Comparison of ENCODE assay signal across 8 cellular contexts in genomic region chr4:83110222-83110945, GRCh38. TPM values are rescaled to one million over a fixed set of nuclear protein-coding genes. Genes with fewer than 3 reads are reported as not detected.
DNase-seq lines count a peak whose midpoint lies in the region; ATAC-seq and TF ChIP-seq lines count a peak whose summit lies in the region.

No MANE protein-coding gene starts in this region.

- H3K4me3 Mint-ChIP-seq in GM23338: peak overlapping the region; percentile 81

- H3K4me2 ChIP-seq in GM23338: peak overlapping the region; percentile 93

- H3K4me3 ChIP-seq in GM23338 (peak overlapping the region; percentile 75), neutrophil (ENCODE audit: low read depth in 1 of 2, low read length in 1 of 2) (peak overlapping the region; percentile 73 to 88), subcutaneous abdominal adipose tissue (ENCODE audit: low read depth in 1 of 5, low read length in 5 of 5) (peak overlapping the region; percentile 71 to 87 (median 74))

- POLR2A ChIA-PET in RWPE1 (lab: Yijun Ruan, JAX; ENCODE audit: low non-redundant PET): interaction anchor here (0.6 to 1.4 kb wide), 3 partner anchors 34 to 140 kb away, joined by 3 to 6 read pairs (median 4); partner anchors contain the start of gene COPS4

- H3K27me3 Mint-ChIP-seq in GM23338 (ENCODE audit: insufficient read depth, low read depth, poor library complexity): peaks cover 23% of the 10 kb centered on the region

- no peaks in the 10 kb centered on the region for H4K20me1 ChIP-seq in GM23338 (replicated peaks; ENCODE audit: insufficient read depth)

- H3K27ac ChIP-seq in GM23338 (ENCODE audit: low read depth): 0 out of 2 replicates have a peak overlapping the region, but pooled peaks have one; percentile 72
- peak overlapping the region; percentile 81 for H3K27ac ChIP-seq in RWPE1
- H3K27ac ChIP-seq in neutrophil: peak overlapping the region; percentile 91
- H3K27ac ChIP-seq in subcutaneous abdominal adipose tissue (ENCODE audit: low read depth, low read length): no peak overlapping the region

- H3K36me3 ChIP-seq in GM23338 (ENCODE audit: insufficient read depth) (no peaks in the 10 kb centered on the region), neutrophil (no peaks in the 10 kb centered on the region), subcutaneous abdominal adipose tissue (ENCODE audit: control insufficient read depth in 5 of 5, insufficient read depth in 5 of 5, low read length in 5 of 5) (no peaks in the 10 kb centered on the region)

- H3K27me3 ChIP-seq in GM23338 (ENCODE audit: insufficient read depth): peaks cover 13% of the 10 kb centered on the region
- no peaks in the 10 kb centered on the region for H3K27me3 ChIP-seq in neutrophil
- no peaks in the 10 kb centered on the region for H3K27me3 ChIP-seq in subcutaneous abdominal adipose tissue (ENCODE audit: control insufficient read depth in 5 of 5, insufficient read depth in 4 of 5, low read length in 5 of 5)

- peak overlapping the region; percentile 97 for H2AFZ ChIP-seq in GM23338

- no peaks in the 10 kb centered on the region for H3F3A ChIP-seq in GM23338 (replicated peaks; ENCODE audit: low read depth)

- H3K4me1 ChIP-seq in GM23338 (ENCODE audit: insufficient read depth) (peaks cover 20% of the 10 kb centered on the region), neutrophil (ENCODE audit: control insufficient read depth in 1 of 2, insufficient read depth in 1 of 2, low read depth in 1 of 2, low read length in 1 of 2) (peaks cover 69 to 71% of the 10 kb centered on the region in 2 experiments), subcutaneous abdominal adipose tissue (ENCODE audit: control insufficient read depth in 5 of 5, insufficient read depth in 5 of 5, low read length in 5 of 5) (peaks cover 0 to 15% (median 6%) of the 10 kb centered on the region in 5 donors)

- H3K9me2 ChIP-seq in GM23338 (ENCODE audit: insufficient read depth): no peaks in the 10 kb centered on the region

- CTCF ChIA-PET in RWPE1 (lab: Yijun Ruan, JAX): interaction anchor here (0.6 to 1.2 kb wide), 10 partner anchors 12 to 351 kb away, joined by 3 to 9 read pairs (median 3); no protein-coding TSS in a partner anchor

- H3K79me2 ChIP-seq in GM23338 (replicated peaks; ENCODE audit: insufficient read depth): no peaks in the 10 kb centered on the region

- DNase-seq in EL (peak; percentile 86), GM23338 (ENCODE audit: low spot score) (peak; percentile 95), LHCN-M2 (ENCODE audit: low read depth) (peak; percentile 72), RWPE1 (ENCODE audit: low spot score) (peak; percentile 60), activated gamma-delta T cell (lab: John Stamatoyannopoulos, UW) (peak; percentile 75), foreskin melanocyte (peak; percentile 60)

- no peaks in the 10 kb centered on the region for H3K9me3 ChIP-seq in neutrophil
- no peaks in the 10 kb centered on the region for H3K9me3 ChIP-seq in subcutaneous abdominal adipose tissue (ENCODE audit: control insufficient read depth in 5 of 5, low read length in 5 of 5)

- H3K36me3 Mint-ChIP-seq in GM23338 (ENCODE audit: low read depth): no peaks in the 10 kb centered on the region

- no peaks in the 10 kb centered on the region for H3K9me3 Mint-ChIP-seq in GM23338

- H3K4me1 Mint-ChIP-seq in GM23338: peaks cover 27% of the 10 kb centered on the region

- ATAC-seq in GM23338: peak; percentile 92

- H3K9ac ChIP-seq in subcutaneous abdominal adipose tissue (ENCODE audit: low read length in 5 of 5): peak overlapping the region; percentile 20 to 76 (median 60)

- H3K27ac Mint-ChIP-seq in GM23338: peak overlapping the region; percentile 56; the same call in 1 of the 2 replicates

- TF ChIP-seq CTCF in GM23338 (conservative IDR thresholded peaks at IDR 0.05; ENCODE audit: low read depth in 2 of 2) (peak; percentile 72 to 87), RWPE1 (conservative IDR thresholded peaks at IDR 0.05; ENCODE audit: low read depth) (peak; percentile 84), neutrophil (IDR thresholded peaks at IDR 0.05) (peak; percentile 30)

TF ChIP-seq in GM23338, 12 proteins besides CTCF, POLR2A, EP300 and RAD21:
- TF ChIP-seq ZNF331 (CRISPR knock-in tag; IDR thresholded peaks at IDR 0.05; ENCODE audit: low read depth) (no peak), REST (IDR thresholded peaks at IDR 0.05; ENCODE audit: unreplicated experiment) (no peak), POLR2AphosphoS5 (IDR thresholded peaks at IDR 0.05; ENCODE audit: low read depth) (peak; percentile 59), ETS1 (IDR thresholded peaks at IDR 0.05) (no peak), EZH2phosphoT487 (IDR thresholded peaks at IDR 0.05; ENCODE audit: unreplicated experiment) (no peak), EZH2 (IDR thresholded peaks at IDR 0.05; ENCODE audit: low read depth, unreplicated experiment) (no peak)

RNA-seq across cellular contexts. Expression of gene PLAC8, which starts 4.1 kb away (rescaled TPM):
- 0.83 and 1.9 TPM in 2 replicates for total RNA-seq in GM23338 (2014; rRNA removed; shearing (Covaris generic))
- polyA plus RNA-seq in GM23338 (2016; fragmentation: Nextera tagmentation; extraction: Ambion mirVana): 1.2 and 1.6 TPM in 2 replicates
- 9.2 and 12.5 TPM in 2 replicates for total RNA-seq in LHCN-M2 (2014; rRNA removed)
- polyA plus RNA-seq in LHCN-M2 (2012): 43.0 TPM

Comparison
In these comparisons a context has a peak if more than half of its experiments do, and no peak if none do; other contexts are left out.
1. CTCF ChIP-seq: peak in every context shown above with its lines; median percentile 84 in RWPE1; 80 in GM23338; 30 in neutrophil.